Comparison of ENCODE assay signal across 1 cellular context in genomic region chr19:55993492-55993891, GRCh38.
TF ChIP-seq lines count a peak whose summit lies in the region.

No MANE protein-coding gene starts in this region.

TF ChIP-seq in K562, 482 proteins besides CTCF, POLR2A, EP300 and RAD21 (continued from another document):
- TF ChIP-seq NONO (IDR thresholded peaks at IDR 0.05; ENCODE audit: low read depth in 2 of 2, low read length in 1 of 2) = no peak
- peak; percentile 11 for TF ChIP-seq PCBP2 (IDR thresholded peaks at IDR 0.05; ENCODE audit: low read depth, low read length, poor library complexity, severe bottlenecking)
- TF ChIP-seq PCBP1 (IDR thresholded peaks at IDR 0.05; ENCODE audit: low read depth, low read length, poor library complexity, severe bottlenecking) = peak; percentile 50
